Comparison of ENCODE assay signal across 20 cellular contexts in genomic region chr15:63530235-63530634, GRCh38. TPM values are rescaled to one million over a fixed set of nuclear protein-coding genes. Genes with fewer than 3 reads are reported as not detected.
DNase-seq lines count a peak whose midpoint lies in the region; ATAC-seq, FAIRE-seq and TF ChIP-seq lines count a peak whose summit lies in the region.
"Had no signal": no experiment of that assay in that cellular context is flagged by ENCODE, and none has a peak within 500 bp of the region (broad histone marks: within the 10 kb centered on the region; RNA-seq: fewer than 3 reads in every experiment).

No MANE protein-coding gene starts in this region.

- peaks cover 99% of the 10 kb centered on the region for H3K79me2 ChIP-seq in GM12878 (ENCODE audit: control insufficient read depth, insufficient read depth, low read length)

- H4K20me1 ChIP-seq in GM12878 (ENCODE audit: control insufficient read depth, insufficient read depth) = no peaks in the 10 kb centered on the region

- peak overlapping the region; percentile 14 for H3K4me3 Mint-ChIP-seq in activated T-cell treated with anti-CD3 and anti-CD28 coated beads, Interleukin-2, amount 50 U/mL, for 4 hours
- H3K4me3 Mint-ChIP-seq in T-cell (peak overlapping the region; percentile 14 to 65 (median 24)), nephron progenitor cell (no peak overlapping the region)
- H3K4me3 Mint-ChIP-seq in stimulated activated memory B cell treated with anti-CD40 and anti-IgM and Interleukin-4, amounts not matched to agents 10 μg/mL and 1 μg/mL and 100 μg/mL, for 72 hours = no peak overlapping the region
- H3K4me3 Mint-ChIP-seq: nephron had no signal

- no peak for TF ChIP-seq EP300 in GM12878 (IDR thresholded peaks at IDR 0.05; ENCODE audit: borderline replicate concordance in 1 of 2, control insufficient read depth in 1 of 2, low read depth in 2 of 2, low read length in 2 of 2)

- H3K27ac ChIP-seq in GM12878 (ENCODE audit: control insufficient read depth, insufficient read depth) = peak overlapping the region; percentile 60; the same call in 1 of the 2 replicates
- H3K27ac ChIP-seq: lower lobe of right lung, RWPE1, tibial nerve had no signal

- intact Hi-C loops in GM12878 (cut with micrococcal nuclease; ENCODE audit: unreplicated experiment) = no loop called here

- peaks cover 45% of the 10 kb centered on the region for H3K4me1 ChIP-seq in GM12878 (ENCODE audit: control insufficient read depth, insufficient read depth, low read length)

- no peak for FAIRE-seq in GM12878 (lab: Jason Lieb, UNC)
- FAIRE-seq: endothelial cell of umbilical vein, HTR-8/SVneo, small intestine had no signal

- H3K36me3 Mint-ChIP-seq in activated T-cell treated with anti-CD3 and anti-CD28 coated beads, Interleukin-2, amount 50 U/mL, for 4 hours (ENCODE audit: insufficient read depth) = peaks cover 24% of the 10 kb centered on the region
- H3K36me3 Mint-ChIP-seq in T-cell = peaks cover 22% of the 10 kb centered on the region
- peaks cover 6% of the 10 kb centered on the region for H3K36me3 Mint-ChIP-seq in stimulated activated memory B cell treated with anti-CD40 and anti-IgM and Interleukin-4, amounts not matched to agents 10 μg/mL and 1 μg/mL and 100 μg/mL, for 72 hours
- peaks cover 34% of the 10 kb centered on the region for H3K36me3 Mint-ChIP-seq in nephron progenitor cell (ENCODE audit: low read depth)

- no peak for TF ChIP-seq CTCF in GM12878 (IDR thresholded peaks at IDR 0.05 in 2 of 3, conservative IDR thresholded peaks at IDR 0.05 in 1 of 3; ENCODE audit: control insufficient read depth in 2 of 3, extremely low read depth in 1 of 3, insufficient read depth in 1 of 3, low read depth in 3 of 3, low read length in 3 of 3)
- TF ChIP-seq CTCF in nephron progenitor cell (IDR thresholded peaks at IDR 0.05) = no peak

- H3K27ac Mint-ChIP-seq in T-cell (peak overlapping the region; percentile 26 to 29), nephron progenitor cell (no peak overlapping the region)
- peak overlapping the region; percentile 48 for H3K27ac Mint-ChIP-seq in stimulated activated memory B cell treated with anti-CD40 and anti-IgM and Interleukin-4, amounts not matched to agents 10 μg/mL and 1 μg/mL and 100 μg/mL, for 72 hours

- no peaks in the 10 kb centered on the region for H3K27me3 ChIP-seq in GM12878 (replicated peaks in 1 of 2; ENCODE audit: control insufficient read depth in 2 of 2, insufficient read depth in 2 of 2, low read length in 1 of 2)
- H3K27me3 ChIP-seq: tibial nerve had no signal

- WGBS in GM12878 (ENCODE audit: insufficient coverage, insufficient replicate concordance, low lambda C conversion rate, missing lambda C conversion rate) = 58% methylated on average over 7 of the region's 7 CpGs

- H3K9me3 Mint-ChIP-seq in activated T-cell treated with anti-CD3 and anti-CD28 coated beads, Interleukin-2, amount 50 U/mL, for 4 hours = no peaks in the 10 kb centered on the region
- H3K9me3 Mint-ChIP-seq in T-cell (no peaks in the 10 kb centered on the region), nephron progenitor cell (no peaks in the 10 kb centered on the region)
- no peaks in the 10 kb centered on the region for H3K9me3 Mint-ChIP-seq in stimulated activated memory B cell treated with anti-CD40 and anti-IgM and Interleukin-4, amounts not matched to agents 10 μg/mL and 1 μg/mL and 100 μg/mL, for 72 hours
- H3K9me3 Mint-ChIP-seq: nephron had no signal

- BruUV-seq in GM12878 (replicated peaks; lab: Mats Ljungman, UMichigan) = no TSS peak

- no peaks in the 10 kb centered on the region for H3K27me3 Mint-ChIP-seq in activated T-cell treated with anti-CD3 and anti-CD28 coated beads, Interleukin-2, amount 50 U/mL, for 4 hours (ENCODE audit: low read depth)
- H3K27me3 Mint-ChIP-seq in T-cell (no peaks in the 10 kb centered on the region), nephron progenitor cell (ENCODE audit: low read depth, poor library complexity) (no peaks in the 10 kb centered on the region)
- no peaks in the 10 kb centered on the region for H3K27me3 Mint-ChIP-seq in stimulated activated memory B cell treated with anti-CD40 and anti-IgM and Interleukin-4, amounts not matched to agents 10 μg/mL and 1 μg/mL and 100 μg/mL, for 72 hours

- peak; percentile 18 for DNase-seq in activated T-cell treated with anti-CD3 and anti-CD28 coated beads, Interleukin-2, amount 50 U/mL, for 4 hours
- no peak for DNase-seq in activated T-cell treated with anti-CD3 and anti-CD28 coated beads, Interleukin-2, amount 50 U/mL, for 1 hour
- DNase-seq in T-cell (no peak), GM12878 (ENCODE audit: low read depth, low spot score) (no peak), 8988T (no peak), nephron progenitor cell (no peak)
- DNase-seq: activated CD8-positive, alpha-beta memory T cell treated with anti-CD3 and anti-CD28 coated beads for 24 hours; cortex of kidney; lower lobe of right lung; NCI-H1105; NCI-H524; small intestine had no signal

- H2AFZ ChIP-seq in GM12878 (ENCODE audit: control insufficient read depth, low read depth, low read length) = no peak overlapping the region

- ATAC-seq in activated T-cell treated with anti-CD3 and anti-CD28 coated beads, Interleukin-2, amount 50 U/mL, for 4 hours = peak; percentile 44 to 75
- ATAC-seq in T-cell (replicated peaks in 1 of 4) (no peak), GM12878 (peak; percentile 34), GM19467 (IDR thresholded peaks at IDR 0.05; ENCODE audit: unreplicated experiment) (no peak)
- ATAC-seq in stimulated activated memory B cell treated with anti-CD40 and anti-IgM and Interleukin-4, amounts not matched to agents 10 μg/mL and 1 μg/mL and 100 μg/mL, for 72 hours = no peak
- ATAC-seq: HCT116 had no signal

- H3K9me3 ChIP-seq in GM12878 (replicated peaks; ENCODE audit: control insufficient read depth, insufficient read depth, low read length) = no peaks in the 10 kb centered on the region
- H3K9me3 ChIP-seq: lower lobe of right lung, tibial nerve had no signal

- no peak for TF ChIP-seq RAD21 in GM12878 (IDR thresholded peaks at IDR 0.05; ENCODE audit: insufficient read depth, low read depth, low read length)

- no peak overlapping the region for H3K9ac ChIP-seq in GM12878 (ENCODE audit: control insufficient read depth, insufficient read depth, low read length)

- in situ Hi-C loops in GM12878 (cut with MboI) = no loop called here

- RAD21 ChIA-PET in GM12878 (lab: Charles Lee; ENCODE audit: unreplicated experiment) = interaction anchor here (0.6 to 7.2 kb wide), 12 partner anchors 11 to 70 kb away, joined by 3 to 75 read pairs (median 4); partner anchors contain the start of genes FBXL22 and USP3

- H3K4me2 ChIP-seq in GM12878 (ENCODE audit: control insufficient read depth, insufficient read depth) = no peak overlapping the region

- CTCF ChIA-PET in T-cell (lab: Charles Lee) = interaction anchor here in 1 of 2 donors (0.5 to 4.5 kb wide), 5 partner anchors 13 to 656 kb away, joined by 3 to 16 read pairs (median 3); no protein-coding TSS in a partner anchor
- CTCF ChIA-PET in GM12878 (lab: Yijun Ruan, JAX) = interaction anchor here (0.9 to 8.4 kb wide), 9 partner anchors 10 to 482 kb away, joined by 3 to 52 read pairs (median 9); partner anchors contain the start of gene FBXL22

- TF ChIP-seq POLR2A in GM12878 (IDR thresholded peaks at IDR 0.05; ENCODE audit: low read depth, low read length) = no peak

- H3K4me3 ChIP-seq in GM12878 = peak overlapping the region; percentile 7; the same call in 1 of the 2 replicates
- H3K4me3 ChIP-seq: lower lobe of right lung, tibial nerve had no signal

- POLR2A ChIA-PET in T-cell (lab: Charles Lee) = interaction anchor here in 1 of 2 donors (0.9 to 1.1 kb wide), 2 partner anchors 18 to 25 kb away, joined by 3 read pairs; no protein-coding TSS in a partner anchor
- POLR2A ChIA-PET in GM12878 (lab: Charles Lee) = interaction anchor here (0.6 to 6.6 kb wide), 8 partner anchors 11 to 69 kb away, joined by 3 to 47 read pairs (median 3); partner anchors contain the start of genes FBXL22 and USP3

- H3K36me3 ChIP-seq in GM12878 (ENCODE audit: control insufficient read depth in 2 of 2, insufficient read depth in 2 of 2, low read length in 1 of 2) = no peaks in the 10 kb centered on the region; a peak in 1 of 4 replicates
- H3K36me3 ChIP-seq: lower lobe of right lung, tibial nerve had no signal

- SMC1A ChIA-PET in GM12878 (lab: Charles Lee; ENCODE audit: uncharacterized antibody, unreplicated experiment) = interaction anchor here (0.6 to 11.6 kb wide), 15 partner anchors 9 to 69 kb away, joined by 3 to 133 read pairs (median 10); partner anchors contain the start of gene USP3

- H3K4me1 Mint-ChIP-seq in activated T-cell treated with anti-CD3 and anti-CD28 coated beads, Interleukin-2, amount 50 U/mL, for 4 hours (ENCODE audit: low read depth) = peaks cover 90% of the 10 kb centered on the region
- peaks cover 92 to 95% (median 94%) of the 10 kb centered on the region in 3 donors for H3K4me1 Mint-ChIP-seq in T-cell
- peaks cover 83% of the 10 kb centered on the region for H3K4me1 Mint-ChIP-seq in stimulated activated memory B cell treated with anti-CD40 and anti-IgM and Interleukin-4, amounts not matched to agents 10 μg/mL and 1 μg/mL and 100 μg/mL, for 72 hours
- H3K4me1 Mint-ChIP-seq in nephron progenitor cell = peaks cover 6% of the 10 kb centered on the region

TF ChIP-seq in GM12878, 131 proteins besides CTCF, POLR2A, EP300 and RAD21 (continues in another document):
- TF ChIP-seq ESRRA (IDR thresholded peaks at IDR 0.05; ENCODE audit: low read length) (no peak), RAD51 (IDR thresholded peaks at IDR 0.05) (peak; percentile 29; the same call in 1 of the 2 replicates)

RNA-seq across cellular contexts. Expression of gene USP3, which starts 25.8 kb away (rescaled TPM):
- total RNA-seq in activated T-cell treated with anti-CD3 and anti-CD28 coated beads, Interleukin-2, amount 50 U/mL, for 4 hours = 10 to 100 TPM; 34.2 to 40.9 (median 35.5) TPM
- 100 to 1,000 TPM; 123 to 265 (median 130) TPM for total RNA-seq in T-cell
- total RNA-seq in GM12878 (2013; cell fraction: nucleolus; rRNA removed) = 459 and 461 TPM in 2 replicates
- total RNA-seq in GM12878 (2014; rRNA removed) = 47.1 and 49.8 TPM in 2 replicates
- total RNA-seq in GM12878 (2014; rRNA removed; fragmentation: Illumina TruSeq; extraction: Trizol) = 58.8 and 61.3 TPM in 2 replicates
- 64.5 and 65.1 TPM in 2 replicates for total RNA-seq in GM12878 (2021)
- 32.8 TPM for polyA plus RNA-seq in GM12878 (2011; ENCODE audit: low read depth)
- polyA plus RNA-seq in GM12878 (2011; rRNA removed) = 50.3 and 54.0 TPM in 2 replicates
- polyA plus RNA-seq in GM12878 (2011; cell fraction: cytosol; rRNA removed) = 27.3 and 47.7 TPM in 2 replicates
- polyA plus RNA-seq in GM12878 (2011; cell fraction: nucleus; rRNA removed) = 143 and 189 TPM in 2 replicates
- polyA plus RNA-seq in GM12878 (2012) = 38.6 and 46.2 TPM in 2 replicates
- polyA plus RNA-seq in GM12878 (2014; fragmentation: Illumina TruSeq; extraction: Trizol) = 52.6 and 58.7 TPM in 2 replicates
- 10 to 100 TPM; 23.8 to 45.7 TPM for polyA plus RNA-seq in GM12878 (2014; fragmentation: Nextera tagmentation; extraction: Ambion mirVana)
- 30.1 and 31.9 TPM in 2 replicates for polyA plus RNA-seq in GM12878 (2014; rRNA removed)
- 10 to 100 TPM; 48.0 to 54.0 TPM for polyA plus RNA-seq in GM12878 (2016; fragmentation: Nextera tagmentation; extraction: Ambion mirVana)
- polyA minus RNA-seq in GM12878 (2011; rRNA and poly(A)+ RNA removed) = 82.4 and 103 TPM in 2 replicates
- polyA minus RNA-seq in GM12878 (2011; cell fraction: cytosol; rRNA and poly(A)+ RNA removed) = 22.2 and 35.9 TPM in 2 replicates
- polyA minus RNA-seq in GM12878 (2011; cell fraction: nucleus; rRNA and poly(A)+ RNA removed) = 103 and 169 TPM in 2 replicates

Comparison
In these comparisons a context has a peak if more than half of its experiments do, and no peak if none do; other contexts are left out.
1. ATAC-seq: peak in activated T-cell treated with anti-CD3 and anti-CD28 coated beads, Interleukin-2, amount 50 U/mL, for 4 hours (2 of 2) and GM12878 (single experiment); none in T-cell (0 of 4), stimulated activated memory B cell treated with anti-CD40 and anti-IgM and Interleukin-4, amounts not matched to agents 10 μg/mL and 1 μg/mL and 100 μg/mL, for 72 hours (single experiment) and GM19467 (single experiment).
2. H3K4me3 Mint-ChIP-seq: peak in activated T-cell treated with anti-CD3 and anti-CD28 coated beads, Interleukin-2, amount 50 U/mL, for 4 hours (single experiment) and T-cell (3 of 3); none in stimulated activated memory B cell treated with anti-CD40 and anti-IgM and Interleukin-4, amounts not matched to agents 10 μg/mL and 1 μg/mL and 100 μg/mL, for 72 hours (single experiment) and nephron progenitor cell (single experiment).